ENCODE assay signal across 34 cellular contexts in the genomic region with DNA sequence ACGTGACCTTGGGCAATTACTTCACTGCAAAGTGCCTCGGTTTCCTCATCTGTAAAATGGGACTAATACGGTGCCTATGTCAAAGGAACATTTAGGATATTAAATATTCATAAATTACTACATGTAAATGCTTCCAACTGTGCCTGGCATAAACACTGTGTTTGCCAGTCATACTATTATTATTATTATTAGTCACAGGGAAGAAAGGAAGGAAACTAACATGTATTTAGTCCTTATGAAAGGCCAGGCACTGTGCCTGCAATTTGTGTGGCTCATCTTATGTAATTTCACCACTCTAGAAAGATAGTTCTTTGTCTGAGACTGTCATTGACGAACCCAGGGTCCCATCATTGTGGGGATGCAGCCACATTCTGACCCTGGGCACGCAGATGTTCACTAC. TPM values are rescaled to one million over a fixed set of nuclear protein-coding genes. Genes with fewer than 3 reads are reported as not detected.
"Had no signal": no experiment of that assay in that cellular context is flagged by ENCODE, and none has a peak within 500 bp of the region (broad histone marks: within the 10 kb centered on the region; RNA-seq: fewer than 3 reads in every experiment).

No MANE protein-coding gene starts in this region.

- H3K36me3 ChIP-seq: brain microvascular endothelial cell, neutrophil, ovary, stomach, thyroid gland, upper lobe of left lung, WERI-Rb-1 had no signal

- H3K4me1 Mint-ChIP-seq: activated naive CD4-positive, alpha-beta T cell treated with anti-CD3 and anti-CD28 coated beads, Interleukin-2, amount 10 ng/mL, durations not matched to agents 7 days and 5 days; activated naive CD8-positive, alpha-beta T cell treated with anti-CD3 and anti-CD28 coated beads, Interleukin-2, amount 10 ng/mL, durations not matched to agents 7 days and 5 days; memory B cell; naive thymus-derived CD8-positive, alpha-beta T cell; T-helper 17 cell had no signal

- DNase-seq: activated CD4-positive, alpha-beta T cell treated with anti-CD3 and anti-CD28 coated beads for 48 hours; activated CD4-positive, alpha-beta T cell treated with anti-CD3 and anti-CD28 coated beads, Interleukin-2, amount 50 U/mL, for 48 hours; activated CD8-positive, alpha-beta memory T cell treated with anti-CD3 and anti-CD28 coated beads, Interleukin-2, amount 50 U/mL, for 4 hours; activated effector memory CD4-positive, alpha-beta T cell treated with anti-CD3 and anti-CD28 coated beads, Interleukin-2, amount 50 U/mL, for 16 hours; activated naive CD4-positive, alpha-beta T cell treated with anti-CD3 and anti-CD28 coated beads, Interleukin-2, amount 10 ng/mL, durations not matched to agents 7 days and 5 days; activated naive CD8-positive, alpha-beta T cell treated with anti-CD3 and anti-CD28 coated beads, Interleukin-2, amount 10 ng/mL, durations not matched to agents 7 days and 5 days; activated T-cell treated with anti-CD3 and anti-CD28 coated beads, Interleukin-2, amount 50 U/mL, for 1 hour; amniotic stem cell; brain microvascular endothelial cell; central memory CD4-positive, alpha-beta T cell; effector CD8-positive, alpha-beta T cell; head of caudate nucleus; hypothalamus; naive thymus-derived CD8-positive, alpha-beta T cell; retina; stimulated activated CD4-positive, alpha-beta T cell treated with anti-CD3 and anti-CD28 coated beads, Interleukin-12 subunit alpha, Interleukin-12 subunit beta, amount 100 ng/mL, for 4 hours; stimulated activated naive B cell treated with anti-CD40 and anti-IgM and Interleukin-4, amounts not matched to agents 10 μg/mL and 1 μg/mL and 100 μg/mL, for 72 hours; stomach; T-helper 17 cell; T1000; thyroid gland; WERI-Rb-1 had no signal

- H3K27ac ChIP-seq: brain microvascular endothelial cell, neutrophil, ovary, skin epidermis, stomach, thyroid gland, upper lobe of left lung, WERI-Rb-1 had no signal

- H3K27ac Mint-ChIP-seq: activated naive CD4-positive, alpha-beta T cell treated with anti-CD3 and anti-CD28 coated beads, Interleukin-2, amount 10 ng/mL, durations not matched to agents 7 days and 5 days; activated naive CD8-positive, alpha-beta T cell treated with anti-CD3 and anti-CD28 coated beads, Interleukin-2, amount 10 ng/mL, durations not matched to agents 7 days and 5 days; activated T-helper 1 cell treated with anti-CD3 and anti-CD28 coated beads, Interleukin-12 subunit alpha, Interleukin-12 subunit beta, Interleukin-2, Interleukin-4 antibody, amounts not matched to agents 30 ng/mL and 10 ng/mL and 1 ng/mL, durations not matched to agents 14 hours and 24 hours and 36 hours; dendritic cell treated with granulocyte-macrophage colony-stimulating factor and Interleukin-4, amounts not matched to agents 40 ng/mL and 50 ng/mL, for 4 days; memory B cell; naive thymus-derived CD8-positive, alpha-beta T cell; progenitor cell of endocrine pancreas; T-helper 17 cell had no signal

- H3K9me3 ChIP-seq: neutrophil, ovary, stomach, thyroid gland, upper lobe of left lung had no signal

- H3K27me3 Mint-ChIP-seq: progenitor cell of endocrine pancreas had no signal

- H3K4me3 Mint-ChIP-seq: activated naive CD4-positive, alpha-beta T cell treated with anti-CD3 and anti-CD28 coated beads, Interleukin-2, amount 10 ng/mL, durations not matched to agents 7 days and 5 days; activated naive CD8-positive, alpha-beta T cell treated with anti-CD3 and anti-CD28 coated beads, Interleukin-2, amount 10 ng/mL, durations not matched to agents 7 days and 5 days; activated T-helper 1 cell treated with anti-CD3 and anti-CD28 coated beads, Interleukin-12 subunit alpha, Interleukin-12 subunit beta, Interleukin-2, Interleukin-4 antibody, amounts not matched to agents 30 ng/mL and 10 ng/mL and 1 ng/mL, durations not matched to agents 14 hours and 24 hours and 36 hours; dendritic cell treated with granulocyte-macrophage colony-stimulating factor and Interleukin-4, amounts not matched to agents 40 ng/mL and 50 ng/mL, for 4 days; memory B cell; naive thymus-derived CD8-positive, alpha-beta T cell; stimulated activated naive B cell treated with anti-CD40 and anti-IgM and Interleukin-4, amounts not matched to agents 10 μg/mL and 1 μg/mL and 100 μg/mL, for 72 hours; T-helper 17 cell had no signal

- H3K27me3 ChIP-seq: brain microvascular endothelial cell, neutrophil, ovary, thyroid gland, upper lobe of left lung had no signal

- H3K4me3 ChIP-seq: ovary, skin epidermis, stomach, thyroid gland, upper lobe of left lung had no signal

- H3K36me3 Mint-ChIP-seq: activated naive CD4-positive, alpha-beta T cell treated with anti-CD3 and anti-CD28 coated beads, Interleukin-2, amount 10 ng/mL, durations not matched to agents 7 days and 5 days; activated naive CD8-positive, alpha-beta T cell treated with anti-CD3 and anti-CD28 coated beads, Interleukin-2, amount 10 ng/mL, durations not matched to agents 7 days and 5 days; memory B cell; naive thymus-derived CD8-positive, alpha-beta T cell; stimulated activated naive B cell treated with anti-CD40 and anti-IgM and Interleukin-4, amounts not matched to agents 10 μg/mL and 1 μg/mL and 100 μg/mL, for 72 hours had no signal

- ATAC-seq: activated CD4-positive, CD25-positive, alpha-beta regulatory T cell treated with anti-CD3 and anti-CD28 coated beads, Interleukin-2, amount 50 U/mL, for 24 hours; naive thymus-derived CD8-positive, alpha-beta T cell; sciatic nerve; T-helper 17 cell had no signal

- FAIRE-seq: astrocyte, endometrium had no signal

- H3K9me3 Mint-ChIP-seq: activated naive CD4-positive, alpha-beta T cell treated with anti-CD3 and anti-CD28 coated beads, Interleukin-2, amount 10 ng/mL, durations not matched to agents 7 days and 5 days; activated naive CD8-positive, alpha-beta T cell treated with anti-CD3 and anti-CD28 coated beads, Interleukin-2, amount 10 ng/mL, durations not matched to agents 7 days and 5 days; activated T-helper 1 cell treated with anti-CD3 and anti-CD28 coated beads, Interleukin-12 subunit alpha, Interleukin-12 subunit beta, Interleukin-2, Interleukin-4 antibody, amounts not matched to agents 30 ng/mL and 10 ng/mL and 1 ng/mL, durations not matched to agents 14 hours and 24 hours and 36 hours; dendritic cell treated with granulocyte-macrophage colony-stimulating factor and Interleukin-4, amounts not matched to agents 40 ng/mL and 50 ng/mL, for 4 days; memory B cell; naive thymus-derived CD8-positive, alpha-beta T cell; stimulated activated naive B cell treated with anti-CD40 and anti-IgM and Interleukin-4, amounts not matched to agents 10 μg/mL and 1 μg/mL and 100 μg/mL, for 72 hours had no signal

RNA-seq across cellular contexts. Expression of gene EPHB2, which starts 45.0 kb away (rescaled TPM):
- total RNA-seq: activated T-helper 1 cell treated with anti-CD3 and anti-CD28 coated beads, Interleukin-12 subunit alpha, Interleukin-12 subunit beta, Interleukin-2, Interleukin-4 antibody, amounts not matched to agents 30 ng/mL and 10 ng/mL and 1 ng/mL, durations not matched to agents 14 hours and 24 hours and 36 hours had no signal
- polyA plus RNA-seq: naive thymus-derived CD8-positive, alpha-beta T cell had no signal
